Comparison of ENCODE assay signal across 32 cellular contexts in genomic region chr15:43312378-43312777, GRCh38. TPM values are rescaled to one million over a fixed set of nuclear protein-coding genes. Genes with fewer than 3 reads are reported as not detected.
"Had no signal": no experiment of that assay in that cellular context is flagged by ENCODE, and none has a peak within 500 bp of the region (broad histone marks: within the 10 kb centered on the region; RNA-seq: fewer than 3 reads in every experiment).

No MANE protein-coding gene starts in this region.

- H3K9me3 Mint-ChIP-seq: stimulated activated effector memory CD8-positive, alpha-beta T cell treated with anti-CD3 and anti-CD28 coated beads, Interleukin-12 subunit alpha, Interleukin-12 subunit beta, amount 100 ng/mL, for 72 hours; stimulated activated memory B cell treated with anti-CD40 and anti-IgM and Interleukin-4, amounts not matched to agents 10 μg/mL and 1 μg/mL and 100 μg/mL, for 72 hours; stimulated activated naive B cell treated with anti-CD40 and anti-IgM and Interleukin-4, amounts not matched to agents 10 μg/mL and 1 μg/mL and 100 μg/mL, for 72 hours; stimulated activated naive CD8-positive, alpha-beta T cell treated with anti-CD3 and anti-CD28 coated beads, Interleukin-15, Interleukin-2, amounts not matched to agents 100 ng/mL and 50 ng/mL, for 24 hours; type B pancreatic cell had no signal

- H3K36me3 ChIP-seq: stomach, suprapubic skin, thoracic aorta, thyroid gland, tibial artery, tibial nerve, transverse colon, upper lobe of left lung, upper lobe of right lung, uterus, vagina had no signal

- H3K4me1 Mint-ChIP-seq: stimulated activated effector memory CD8-positive, alpha-beta T cell treated with anti-CD3 and anti-CD28 coated beads, Interleukin-12 subunit alpha, Interleukin-12 subunit beta, amount 100 ng/mL, for 72 hours; stimulated activated memory B cell treated with anti-CD40 and anti-IgM and Interleukin-4, amounts not matched to agents 10 μg/mL and 1 μg/mL and 100 μg/mL, for 72 hours; stimulated activated naive B cell treated with anti-CD40 and anti-IgM and Interleukin-4, amounts not matched to agents 10 μg/mL and 1 μg/mL and 100 μg/mL, for 72 hours had no signal

- H3K4me3 Mint-ChIP-seq: stimulated activated effector memory CD8-positive, alpha-beta T cell treated with anti-CD3 and anti-CD28 coated beads, Interleukin-12 subunit alpha, Interleukin-12 subunit beta, amount 100 ng/mL, for 72 hours; stimulated activated memory B cell treated with anti-CD40 and anti-IgM and Interleukin-4, amounts not matched to agents 10 μg/mL and 1 μg/mL and 100 μg/mL, for 72 hours; stimulated activated naive B cell treated with anti-CD40 and anti-IgM and Interleukin-4, amounts not matched to agents 10 μg/mL and 1 μg/mL and 100 μg/mL, for 72 hours; stimulated activated naive CD8-positive, alpha-beta T cell treated with anti-CD3 and anti-CD28 coated beads, Interleukin-15, Interleukin-2, amounts not matched to agents 100 ng/mL and 50 ng/mL, for 24 hours; type B pancreatic cell had no signal

- H3K27ac Mint-ChIP-seq: stimulated activated effector memory CD8-positive, alpha-beta T cell treated with anti-CD3 and anti-CD28 coated beads, Interleukin-12 subunit alpha, Interleukin-12 subunit beta, amount 100 ng/mL, for 72 hours; stimulated activated memory B cell treated with anti-CD40 and anti-IgM and Interleukin-4, amounts not matched to agents 10 μg/mL and 1 μg/mL and 100 μg/mL, for 72 hours; stimulated activated naive B cell treated with anti-CD40 and anti-IgM and Interleukin-4, amounts not matched to agents 10 μg/mL and 1 μg/mL and 100 μg/mL, for 72 hours; stimulated activated naive CD8-positive, alpha-beta T cell treated with anti-CD3 and anti-CD28 coated beads, Interleukin-15, Interleukin-2, amounts not matched to agents 100 ng/mL and 50 ng/mL, for 24 hours; type B pancreatic cell had no signal

- H3K9me3 ChIP-seq: stomach, suprapubic skin, testis, thoracic aorta, thyroid gland, tibial artery, tibial nerve, transverse colon, upper lobe of left lung, upper lobe of right lung, uterus, vagina had no signal

- H3K4me1 ChIP-seq: stomach, suprapubic skin, thyroid gland, tibial artery, tibial nerve, transverse colon, upper lobe of right lung, vagina had no signal

- H3K27ac ChIP-seq: stomach, suprapubic skin, testis, thoracic aorta, thyroid gland, tibial artery, tibial nerve, transverse colon, upper lobe of left lung, upper lobe of right lung, uterus, vagina had no signal

- H3K4me3 ChIP-seq: stomach, suprapubic skin, testis, thoracic aorta, thyroid gland, tibial artery, tibial nerve, transverse colon, upper lobe of left lung, upper lobe of right lung, uterus, vagina had no signal

- DNase-seq: stimulated activated CD4-positive, alpha-beta T cell treated with anti-CD3 and anti-CD28 coated beads, Interleukin-2, amount 100 ng/mL, for 48 hours; stimulated activated CD4-positive, alpha-beta T cell treated with anti-CD3 and anti-CD28 coated beads, Interleukin-4, amount 100 ng/mL, for 1 hour; stimulated activated CD4-positive, alpha-beta T cell treated with anti-CD3 and anti-CD28 coated beads, Interleukin-4, amount 100 ng/mL, for 24 hours; stimulated activated CD4-positive, alpha-beta T cell treated with anti-CD3 and anti-CD28 coated beads, Interleukin-4, amount 100 ng/mL, for 4 hours; stimulated activated CD8-positive, alpha-beta memory T cell treated with anti-CD3 and anti-CD28 coated beads, Interleukin-4, amount 100 ng/mL, for 48 hours; stimulated activated naive B cell treated with anti-CD40 and anti-IgM and Interleukin-4, amounts not matched to agents 10 μg/mL and 1 μg/mL and 100 μg/mL, for 72 hours; stimulated activated naive CD4-positive, alpha-beta T cell; stimulated activated naive CD4-positive, alpha-beta T cell treated with Interleukin-2 at 50 U/mL for 16 hours; stimulated activated naive CD8-positive, alpha-beta T cell treated with anti-CD3 and anti-CD28 coated beads, Interleukin-15, Interleukin-2, amounts not matched to agents 100 U/mL and 50 U/mL, for 24 hours; stomach; substantia nigra; testis; thyroid gland; tibial artery; transverse colon; trophoblast cell; upper lobe of left lung; upper lobe of right lung; uterus had no signal

- H3K27me3 ChIP-seq: testis, thyroid gland, upper lobe of left lung, uterus, vagina had no signal

- FAIRE-seq: urothelium cell line had no signal

- ATAC-seq: stimulated activated effector memory CD8-positive, alpha-beta T cell treated with anti-CD3 and anti-CD28 coated beads, Interleukin-12 subunit alpha, Interleukin-12 subunit beta, amount 100 ng/mL, for 72 hours; stimulated activated memory B cell treated with anti-CD40 and anti-IgM and Interleukin-4, amounts not matched to agents 10 μg/mL and 1 μg/mL and 100 μg/mL, for 72 hours; stimulated activated naive B cell treated with anti-CD40 and anti-IgM and Interleukin-4, amounts not matched to agents 10 μg/mL and 1 μg/mL and 100 μg/mL, for 72 hours; stimulated activated naive CD8-positive, alpha-beta T cell treated with anti-CD3 and anti-CD28 coated beads, Interleukin-15, Interleukin-2, amounts not matched to agents 100 U/mL and 50 U/mL, for 24 hours; upper lobe of right lung had no signal

RNA-seq across cellular contexts. Expression of gene TGM7, which starts 10.3 kb away (rescaled TPM):
- total RNA-seq: stomach, subcutaneous adipose tissue, suprapubic skin, temporal lobe, thoracic aorta, thyroid gland, tibial nerve, transverse colon, upper lobe of left lung, upper lobe of right lung, ureter, urinary bladder, uterus, vagina had no signal
- polyA plus RNA-seq: urinary bladder had no signal

RNA-seq across cellular contexts. Expression of gene TGM5, which starts 45.6 kb away (rescaled TPM):
- total RNA-seq: stomach, temporal lobe, thoracic aorta, thyroid gland, tibial nerve, upper lobe of right lung, uterus had no signal
